Comparison of ENCODE assay signal across 15 cellular contexts in genomic region chr19:419721-420515, GRCh38. TPM values are rescaled to one million over a fixed set of nuclear protein-coding genes. Genes with fewer than 3 reads are reported as not detected.
DNase-seq lines count a peak whose midpoint lies in the region; ATAC-seq, FAIRE-seq and TF ChIP-seq lines count a peak whose summit lies in the region.
"Had no signal": no experiment of that assay in that cellular context is flagged by ENCODE, and none has a peak within 500 bp of the region (broad histone marks: within the 10 kb centered on the region; RNA-seq: fewer than 3 reads in every experiment).

No MANE protein-coding gene starts in this region.

- peak overlapping the region; percentile 71 for H4K8ac ChIP-seq in H1 (ENCODE audit: extremely low read depth, insufficient read depth, low read length)
- no peak overlapping the region for H4K8ac ChIP-seq in neuronal stem cell (ENCODE audit: low read depth, low read length)

- no peak overlapping the region for H3K56ac ChIP-seq in H1 (replicated peaks; ENCODE audit: insufficient read length, low read depth, low read length)

- 84 to 85% methylated on average over 31 of the region's 31 CpGs for WGBS in heart right ventricle, 2 donors
- WGBS in H1 (ENCODE audit: extremely low coverage in 1 of 2, insufficient coverage in 1 of 2, insufficient read length in 1 of 2, insufficient replicate concordance in 2 of 2, low coverage in 1 of 2, low lambda C conversion rate in 2 of 2, missing lambda C conversion rate in 1 of 2), 2 experiments, result 86% methylated on average over 30 of the region's 31 CpGs; no CpG with 5 or more reads in 1 of the 2 experiments
- WGBS in neuronal stem cell (ENCODE audit: extremely low coverage in 2 of 2, insufficient read length in 2 of 2, insufficient replicate concordance in 1 of 2), 2 donors, result no CpG with 5 or more reads among the region's 31 CpGs

- no peak for TF ChIP-seq EP300 in H1 (IDR thresholded peaks at IDR 0.05; ENCODE audit: borderline replicate concordance in 1 of 2, low read depth in 2 of 2, low read length in 2 of 2)

- H3K14ac ChIP-seq in H1 (ENCODE audit: insufficient read length) (no peak overlapping the region), neuronal stem cell (ENCODE audit: low read length) (peak overlapping the region; percentile 21)

- H3K36me3 ChIP-seq in heart right ventricle (peaks cover 0 to 73% (median 0%) of the 10 kb centered on the region in 9 donors), HEK293 (ENCODE audit: control insufficient read depth in 2 of 2, insufficient read depth in 1 of 2, low read length in 2 of 2) (peaks cover 0 to 28% of the 10 kb centered on the region in 2 experiments; a peak in 1 of 3 replicates), H1 (ENCODE audit: control insufficient read depth in 2 of 4, insufficient read depth in 4 of 4, low read length in 3 of 4) (no peaks in the 10 kb centered on the region), neuronal stem cell (replicated peaks in 1 of 2; ENCODE audit: control insufficient read depth in 2 of 2, insufficient read depth in 2 of 2, low read length in 2 of 2) (peaks cover 0 to 7% of the 10 kb centered on the region in 2 donors), SJCRH30 (no peaks in the 10 kb centered on the region)
- H3K36me3 ChIP-seq: BLaER1 had no signal

- H2BK12ac ChIP-seq in H1 (ENCODE audit: low read depth, low read length), result 0 out of 2 replicates have a peak overlapping the region, but pooled peaks have one; percentile 9
- no peak overlapping the region for H2BK12ac ChIP-seq in neuronal stem cell (ENCODE audit: low read length)

- TF ChIP-seq CTCF in heart right ventricle (IDR thresholded peaks at IDR 0.05), result no peak
- TF ChIP-seq CTCF in HEK293 (tag by site-specific recombination; IDR thresholded peaks at IDR 0.05), result no peak
- no peak for TF ChIP-seq CTCF in H1 (IDR thresholded peaks at IDR 0.05; ENCODE audit: control extremely low read depth in 1 of 3, insufficient read depth in 1 of 3, low read depth in 1 of 3, low read length in 3 of 3)
- no peak for TF ChIP-seq CTCF in mesothelial cell of epicardium (IDR thresholded peaks at IDR 0.05; ENCODE audit: unreplicated experiment)

- H3K4me2 ChIP-seq in H1 (ENCODE audit: insufficient read depth in 1 of 2, low read depth in 2 of 2, low read length in 2 of 2) (no peak overlapping the region), neuronal stem cell (ENCODE audit: insufficient read depth, low read length, poor library complexity, severe bottlenecking) (no peak overlapping the region)
- H3K4me2 ChIP-seq: BLaER1 had no signal

- no peak for FAIRE-seq in H1 (lab: Jason Lieb, UNC)
- FAIRE-seq: H54 had no signal

- H2BK15ac ChIP-seq in H1 (ENCODE audit: low read length) (peak overlapping the region; percentile 92; the same call in 1 of the 2 replicates), neuronal stem cell (ENCODE audit: low read length) (peak overlapping the region; percentile 15)

- no peak overlapping the region for H2AFZ ChIP-seq in H1 (ENCODE audit: low read length)
- no peak overlapping the region for H2AFZ ChIP-seq in neuronal stem cell (ENCODE audit: low read length)

- no peaks in the 10 kb centered on the region for H3K79me1 ChIP-seq in H1 (ENCODE audit: low read depth, low read length)
- H3K79me1 ChIP-seq in neuronal stem cell (ENCODE audit: low read depth, low read length), result peaks cover 4% of the 10 kb centered on the region

- H3K27ac ChIP-seq in heart right ventricle (peak overlapping the region in 2 of 10 donors; percentile 46 to 60), HEK293 (ENCODE audit: extremely low read depth, low read depth, low read length) (no peak overlapping the region), H1 (ENCODE audit: low read depth, low read length) (no peak overlapping the region), neuronal stem cell (replicated peaks; ENCODE audit: low read length) (no peak overlapping the region), SJCRH30 (no peak overlapping the region)
- H3K27ac ChIP-seq: 22Rv1, BLaER1 had no signal

- H3K9me3 Mint-ChIP-seq in mesothelial cell of epicardium, result no peaks in the 10 kb centered on the region
- H3K9me3 Mint-ChIP-seq: CD8-positive, alpha-beta memory T cell had no signal

- H3K36me3 Mint-ChIP-seq in mesothelial cell of epicardium, result peaks cover 20% of the 10 kb centered on the region
- H3K36me3 Mint-ChIP-seq: CD8-positive, alpha-beta memory T cell had no signal

- H3K4me3 Mint-ChIP-seq in mesothelial cell of epicardium, result no peak overlapping the region
- H3K4me3 Mint-ChIP-seq: CD8-positive, alpha-beta memory T cell had no signal

- H3K9ac ChIP-seq in H1 (replicated peaks in 1 of 4; ENCODE audit: extremely low read depth in 1 of 4, low read depth in 3 of 4, low read length in 3 of 4) (no peak overlapping the region), neuronal stem cell (ENCODE audit: low read depth, low read length, poor library complexity) (no peak overlapping the region)
- H3K9ac ChIP-seq: BLaER1 had no signal

- H2BK20ac ChIP-seq in H1 (ENCODE audit: low read length), result no peak overlapping the region

- H3K23me2 ChIP-seq in H1 (ENCODE audit: low read depth, low read length), result peaks cover 7% of the 10 kb centered on the region; the same call in 1 of the 2 replicates

- H3K4ac ChIP-seq in H1 (replicated peaks; ENCODE audit: insufficient read length, low read depth, low read length), result no peak overlapping the region
- no peak overlapping the region for H3K4ac ChIP-seq in neuronal stem cell (ENCODE audit: low read length)

- POLR2A ChIA-PET in HEK293 (lab: Yijun Ruan, JAX) (interaction anchor here (0.6 kb wide), 1 partner anchor 983 kb away, joined by 3 read pairs; no protein-coding TSS in a partner anchor), H1 (lab: Charles Lee; ENCODE audit: partially characterized antibody) (interaction anchor here (0.8 to 1.5 kb wide), 5 partner anchors 10 to 48 kb away, joined by 3 to 7 read pairs (median 3); partner anchors contain the start of gene C2CD4C)

- H3K27ac Mint-ChIP-seq in mesothelial cell of epicardium, result no peak overlapping the region
- H3K27ac Mint-ChIP-seq: CD8-positive, alpha-beta memory T cell had no signal

- H2BK120ac ChIP-seq in H1 (replicated peaks; ENCODE audit: low read depth, low read length), result no peak overlapping the region
- no peak overlapping the region for H2BK120ac ChIP-seq in neuronal stem cell (ENCODE audit: low read depth, low read length)

- intact Hi-C loops in Right ventricle myocardium inferior (cut with DNase I), result no loop called here
- intact Hi-C loops in heart right ventricle (cut with DNase I), result no loop called here

- H3K27me3 ChIP-seq in heart right ventricle (no peaks in the 10 kb centered on the region), H1 (replicated peaks in 1 of 4; ENCODE audit: control insufficient read depth in 3 of 4, extremely low read depth in 1 of 4, insufficient read depth in 3 of 4, low read length in 3 of 4) (no peaks in the 10 kb centered on the region), neuronal stem cell (ENCODE audit: control insufficient read depth in 3 of 3, insufficient read depth in 3 of 3, low read depth in 1 of 3, low read length in 3 of 3) (no peaks in the 10 kb centered on the region), SJCRH30 (no peaks in the 10 kb centered on the region)
- H3K27me3 ChIP-seq: BLaER1 had no signal

- H2BK5ac ChIP-seq in H1 (ENCODE audit: low read depth, low read length), result no peak overlapping the region
- peak overlapping the region; percentile 46 for H2BK5ac ChIP-seq in neuronal stem cell (ENCODE audit: low read length)

- H3K4me1 ChIP-seq in heart right ventricle (peaks cover 0 to 18% (median 7%) of the 10 kb centered on the region in 9 donors), HEK293 (ENCODE audit: control insufficient read depth, insufficient read depth, low read length) (no peaks in the 10 kb centered on the region), H1 (replicated peaks in 1 of 4; ENCODE audit: control insufficient read depth in 3 of 4, insufficient read depth in 4 of 4, low read length in 3 of 4) (peaks cover 0 to 15% (median 10%) of the 10 kb centered on the region in 4 experiments; a peak in 6 of 7 replicates), neuronal stem cell (ENCODE audit: control insufficient read depth in 2 of 2, insufficient read depth in 1 of 2, low read depth in 1 of 2, low read length in 2 of 2) (peaks cover 18 to 25% of the 10 kb centered on the region in 2 donors), SJCRH30 (no peaks in the 10 kb centered on the region)
- H3K4me1 ChIP-seq: BLaER1 had no signal

- DNase-seq in Right ventricle myocardium inferior (ENCODE audit: missing footprints) (peak; percentile 35), heart right ventricle (no peak), H1 (ENCODE audit: low read depth in 1 of 2, low spot score in 2 of 2) (peak in 1 of 2 experiments; percentile 43), neuronal stem cell (ENCODE audit: low spot score) (no peak), mesothelial cell of epicardium (ENCODE audit: low spot score in 2 of 2, unreplicated experiment in 2 of 2) (no peak), ACHN (no peak), SJCRH30 (no peak)
- DNase-seq: AML-193; CD8-positive, alpha-beta memory T cell; DMS53; GF-D8 had no signal

- H4K20me1 ChIP-seq in H1 (replicated peaks in 1 of 2; ENCODE audit: control insufficient read depth in 1 of 2, insufficient read depth in 2 of 2, low read length in 2 of 2), result peaks cover 0 to 2% of the 10 kb centered on the region in 2 experiments
- H4K20me1 ChIP-seq: BLaER1 had no signal

- TF ChIP-seq RAD21 in H1 (IDR thresholded peaks at IDR 0.05 in 1 of 2, conservative IDR thresholded peaks at IDR 0.05 in 1 of 2; ENCODE audit: low read depth in 2 of 2, low read length in 2 of 2), result no peak

- H3K18ac ChIP-seq in H1 (ENCODE audit: extremely low read depth, low read length) (no peak overlapping the region), neuronal stem cell (ENCODE audit: low read length) (peak overlapping the region; percentile 84)

- CTCF ChIA-PET in HEK293 (lab: Yijun Ruan, JAX) (interaction anchor here (0.6 kb wide), 1 partner anchor 55 kb away, joined by 3 read pairs; no protein-coding TSS in a partner anchor), H1 (lab: Charles Lee; ENCODE audit: partially characterized antibody) (interaction anchor here (0.9 to 1.7 kb wide), 6 partner anchors 13 to 88 kb away, joined by 3 to 7 read pairs (median 4); no protein-coding TSS in a partner anchor)

- no peaks in the 10 kb centered on the region for H3K79me2 ChIP-seq in H1 (ENCODE audit: control insufficient read depth in 1 of 2, insufficient read depth in 2 of 2, low read length in 2 of 2)

- peak overlapping the region in 1 of 10 donors; percentile 7 for H3K4me3 ChIP-seq in heart right ventricle
- no peak overlapping the region for H3K4me3 ChIP-seq in HEK293 (ENCODE audit: low read depth, low read length)
- no peak overlapping the region for H3K4me3 ChIP-seq in H1 (ENCODE audit: extremely low read depth in 1 of 4, insufficient read depth in 2 of 4, low read depth in 3 of 4, low read length in 4 of 4)
- H3K4me3 ChIP-seq in neuronal stem cell (ENCODE audit: low read length in 2 of 2), result no peak overlapping the region
- no peak overlapping the region for H3K4me3 ChIP-seq in SJCRH30
- H3K4me3 ChIP-seq: BLaER1 had no signal

- ATAC-seq in Right ventricle myocardium inferior (no peak), heart right ventricle (no peak)

- H3K27me3 Mint-ChIP-seq in mesothelial cell of epicardium (ENCODE audit: low read depth), result no peaks in the 10 kb centered on the region

- H2AK5ac ChIP-seq in H1 (ENCODE audit: low read depth, low read length) (no peak overlapping the region), neuronal stem cell (ENCODE audit: low read depth, low read length) (peak overlapping the region; percentile 91)

- H3K9me3 ChIP-seq in heart right ventricle (no peaks in the 10 kb centered on the region), HEK293 (ENCODE audit: control insufficient read depth, insufficient read depth, low read depth, low read length) (no peaks in the 10 kb centered on the region), H1 (ENCODE audit: insufficient read depth in 2 of 2, low read depth in 1 of 2, low read length in 1 of 2) (peaks cover 0 to 6% of the 10 kb centered on the region in 2 experiments; a peak in 1 of 4 replicates), neuronal stem cell (replicated peaks in 1 of 2; ENCODE audit: control insufficient read depth in 2 of 2, insufficient read depth in 1 of 2, low read depth in 1 of 2, low read length in 2 of 2) (peaks cover 0 to 4% of the 10 kb centered on the region in 2 donors), SJCRH30 (replicated peaks) (no peaks in the 10 kb centered on the region)
- H3K9me3 ChIP-seq: BLaER1 had no signal

- no peak for TF ChIP-seq POLR2A in H1 (IDR thresholded peaks at IDR 0.05; ENCODE audit: control extremely low read depth in 1 of 2, low read depth in 2 of 2, low read length in 2 of 2)

- peaks cover 12% of the 10 kb centered on the region for H3K4me1 Mint-ChIP-seq in mesothelial cell of epicardium
- H3K4me1 Mint-ChIP-seq: CD8-positive, alpha-beta memory T cell had no signal

- H4K91ac ChIP-seq in H1 (replicated peaks; ENCODE audit: insufficient read length, low read length) (no peak overlapping the region), neuronal stem cell (ENCODE audit: low read depth, low read length, poor library complexity) (no peak overlapping the region)

- in situ Hi-C loops in ACHN (cut with HindIII; ENCODE audit: low pct_ligation_motif_present, low pct_unique_long_range_greater_than_20kb, low sequenced_read_pairs), result no loop called here

- no peak overlapping the region for H3K23ac ChIP-seq in H1 (ENCODE audit: insufficient read length)
- H3K23ac ChIP-seq in neuronal stem cell (ENCODE audit: low read depth, low read length, poor library complexity), result peak overlapping the region; percentile 13

- H4K5ac ChIP-seq in H1 (ENCODE audit: insufficient read length, low read depth, low read length), result no peak overlapping the region

RNA-seq across cellular contexts. Expression of gene C2CD4C, which starts 11.0 kb away (rescaled TPM):
- total RNA-seq in Right ventricle myocardium inferior (1.0 TPM), heart right ventricle (1 to 10 TPM in 3 of 10 donors, under 1 TPM in 7; 0.26 to 2.2 (median 0.62) TPM), mesothelial cell of epicardium (7.8 to 8.1 TPM (median 7.9 TPM) in 3 replicates)
- polyA plus RNA-seq in heart right ventricle (1 to 10 TPM; 2.1 to 2.2 TPM), H1 (2011; rRNA removed) (3.8 and 7.8 TPM in 2 replicates)
- 6.3 and 6.6 TPM in 2 replicates for total RNA-seq in H1 (2021; fragmentation: NEBNext Ultra II Directional; extraction: Animal tissue kit (Norgen Biotek cat#: 25700))
- polyA plus RNA-seq in H1 (2011; cell fraction: cytosol; rRNA removed), result 6.2 TPM
- polyA plus RNA-seq in H1 (2011; cell fraction: nucleus; rRNA removed), result 39.7 TPM
- 3.6 to 6.7 TPM (median 4.9 TPM) in 4 replicates for polyA plus RNA-seq in H1 (2012, experiment 1 of 2)
- polyA plus RNA-seq in H1 (2012, experiment 2 of 2), result 3.4 TPM
- 3.4 TPM for polyA plus RNA-seq in H1 (2013, experiment 1 of 2)
- polyA plus RNA-seq in H1 (2013, experiment 2 of 2), result 3.2 TPM
- 0.59 and 0.82 TPM in 2 replicates for polyA minus RNA-seq in H1 (2011; rRNA and poly(A)+ RNA removed)
- 3.0 TPM for polyA minus RNA-seq in H1 (2011; cell fraction: cytosol; rRNA and poly(A)+ RNA removed)
- polyA minus RNA-seq in H1 (2011; cell fraction: nucleus; rRNA and poly(A)+ RNA removed), result 5.6 TPM
- 13.6 TPM for polyA plus RNA-seq in neuronal stem cell (2013, experiment 1 of 2)
- 12.7 TPM for polyA plus RNA-seq in neuronal stem cell (2013, experiment 2 of 2)
- 0.51 and 0.73 TPM in 2 replicates for total RNA-seq in SJCRH30 (2014; rRNA removed; shearing (Covaris generic))
- total RNA-seq: CD8-positive, alpha-beta memory T cell had no signal
- polyA plus RNA-seq: CD8-positive, alpha-beta memory T cell had no signal

RNA-seq across cellular contexts. Expression of gene SHC2, which starts 40.9 kb away (rescaled TPM):
- total RNA-seq in Right ventricle myocardium inferior, result 10.7 TPM
- total RNA-seq in heart right ventricle, result 10 to 100 TPM in 9 of 10 donors, 1 to 10 TPM in 1; 7.7 to 16.3 (median 12.4) TPM
- polyA plus RNA-seq in heart right ventricle, result 10 to 100 TPM; 11.2 to 33.5 TPM
- 3.5 and 4.4 TPM in 2 replicates for total RNA-seq in H1 (2021; fragmentation: NEBNext Ultra II Directional; extraction: Animal tissue kit (Norgen Biotek cat#: 25700))
- 7.3 and 11.3 TPM in 2 replicates for polyA plus RNA-seq in H1 (2011; rRNA removed)
- polyA plus RNA-seq in H1 (2011; cell fraction: cytosol; rRNA removed), result 8.0 TPM
- polyA plus RNA-seq in H1 (2011; cell fraction: nucleus; rRNA removed), result 43.5 TPM
- 4.7 to 7.8 TPM (median 6.4 TPM) in 4 replicates for polyA plus RNA-seq in H1 (2012, experiment 1 of 2)
- polyA plus RNA-seq in H1 (2012, experiment 2 of 2), result 3.1 TPM
- polyA plus RNA-seq in H1 (2013, experiment 1 of 2), result 2.3 TPM
- 2.4 TPM for polyA plus RNA-seq in H1 (2013, experiment 2 of 2)
- polyA minus RNA-seq in H1 (2011; rRNA and poly(A)+ RNA removed), result 2.3 and 3.7 TPM in 2 replicates
- 10.8 TPM for polyA minus RNA-seq in H1 (2011; cell fraction: cytosol; rRNA and poly(A)+ RNA removed)
- 5.7 TPM for polyA minus RNA-seq in H1 (2011; cell fraction: nucleus; rRNA and poly(A)+ RNA removed)
- 29.6 TPM for polyA plus RNA-seq in neuronal stem cell (2013, experiment 1 of 2)
- 28.3 TPM for polyA plus RNA-seq in neuronal stem cell (2013, experiment 2 of 2)
- total RNA-seq in mesothelial cell of epicardium, result 85.1 to 91.0 TPM (median 86.4 TPM) in 3 replicates
- 0.12 and 0.23 TPM in 2 replicates for total RNA-seq in SJCRH30 (2014; rRNA removed; shearing (Covaris generic))
- polyA plus RNA-seq: CD8-positive, alpha-beta memory T cell had no signal
